11 cellular contexts compared by ENCODE assay signal in the genomic region with DNA sequence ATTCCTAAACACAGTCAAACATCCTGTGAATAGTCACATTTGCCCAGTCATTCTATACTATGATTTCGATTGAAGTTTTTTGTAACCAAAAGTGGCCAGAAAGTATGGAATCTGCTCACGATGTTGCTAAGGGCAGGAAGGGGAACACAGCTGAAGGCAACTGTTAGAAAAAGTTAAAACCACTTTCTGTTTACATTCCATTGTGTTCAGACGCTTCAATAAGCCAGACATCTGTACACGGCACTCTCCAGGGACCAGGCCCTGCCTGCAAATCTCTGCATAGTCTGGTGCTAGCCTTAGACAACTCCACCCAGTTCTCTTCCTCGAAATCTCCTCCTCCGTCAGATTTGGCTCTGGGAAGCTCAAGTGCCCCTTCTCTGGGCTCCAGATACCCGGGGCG. TPM values are rescaled to one million over a fixed set of nuclear protein-coding genes. Genes with fewer than 3 reads are reported as not detected.
A peak's percentile ranks its signal among the peaks of the same experiment; 100 is the strongest.
DNase-seq lines count a peak whose midpoint lies in the region; ATAC-seq and TF ChIP-seq lines count a peak whose summit lies in the region.
"Had no signal": no experiment of that assay in that cellular context is flagged by ENCODE, and none has a peak within 500 bp of the region (broad histone marks: within the 10 kb centered on the region; RNA-seq: fewer than 3 reads in every experiment).

No MANE protein-coding gene starts in this region.

- H3K4me1 ChIP-seq in IMR-90 (ENCODE audit: control insufficient read depth, insufficient read depth, low read length) = peaks cover 20% of the 10 kb centered on the region
- no peaks in the 10 kb centered on the region for H3K4me1 ChIP-seq in mucosa of descending colon (ENCODE audit: low read depth)
- peaks cover 0 to 8% of the 10 kb centered on the region in 2 donors for H3K4me1 ChIP-seq in thyroid gland

- H3K36me3 ChIP-seq in IMR-90 (ENCODE audit: control insufficient read depth, insufficient read depth, low read length) = peaks cover 3% of the 10 kb centered on the region; the same call in 1 of the 2 replicates
- no peaks in the 10 kb centered on the region for H3K36me3 ChIP-seq in mucosa of descending colon (ENCODE audit: low read depth)
- H3K36me3 ChIP-seq in thyroid gland = no peaks in the 10 kb centered on the region

- POLR2A ChIA-PET in IMR-90 (lab: Charles Lee; ENCODE audit: unreplicated experiment) = interaction anchor here (0.7 kb wide), 1 partner anchor 144 kb away, joined by 3 read pairs; no protein-coding TSS in a partner anchor

- no TSS peak for BruUV-seq in IMR-90 (replicated peaks; lab: Mats Ljungman, UMichigan)

- H3K4me3 ChIP-seq in IMR-90 (ENCODE audit: insufficient read depth, low read depth, low read length) (no peak overlapping the region), mucosa of descending colon (no peak overlapping the region), thyroid gland (replicated peaks in 1 of 3) (no peak overlapping the region)

- H3K56ac ChIP-seq in IMR-90 (ENCODE audit: extremely low read depth, insufficient read depth, low read length) = no peak overlapping the region

- H4K5ac ChIP-seq in IMR-90 (ENCODE audit: low read depth, low read length) = no peak overlapping the region

- H2BK20ac ChIP-seq in IMR-90 (ENCODE audit: low read depth, low read length) = peak overlapping the region; percentile 31; the same call in 1 of the 2 replicates

- H3K9me1 ChIP-seq in IMR-90 (ENCODE audit: insufficient read depth, low read length) = peaks cover 18% of the 10 kb centered on the region

- CTCF ChIA-PET in IMR-90 (lab: Yijun Ruan, JAX) = interaction anchor here (1.1 to 2.6 kb wide), 2 partner anchors 9 to 39 kb away, joined by 4 to 9 read pairs; no protein-coding TSS in a partner anchor

- 0% methylated on average over 2 of the region's 8 CpGs; no CpG with 5 or more reads in 1 of the 2 experiments for WGBS in IMR-90 (ENCODE audit: extremely low coverage in 2 of 2, insufficient read length in 1 of 2), 2 experiments
- WGBS in thyroid gland, 2 donors = 52 to 54% methylated on average over 8 of the region's 8 CpGs

- H2AFZ ChIP-seq in IMR-90 (replicated peaks; ENCODE audit: low read length, poor library complexity) = peak overlapping the region; percentile 69

- 0 out of 2 replicates have a peak, but pooled peaks cover 4% of the 10 kb centered on the region for H4K20me1 ChIP-seq in IMR-90 (ENCODE audit: insufficient read depth, low read length)

- TF ChIP-seq POLR2A in IMR-90 (IDR thresholded peaks at IDR 0.05; ENCODE audit: low read depth, low read length) (no peak), thyroid gland (IDR thresholded peaks at IDR 0.05) (no peak)

- peak overlapping the region; percentile 38; the same call in 1 of the 2 replicates for H3K14ac ChIP-seq in IMR-90 (replicated peaks; ENCODE audit: low read depth, low read length)

- H2AK5ac ChIP-seq in IMR-90 (ENCODE audit: low read depth, low read length) = no peak overlapping the region

- TF ChIP-seq CTCF in IMR-90 (conservative IDR thresholded peaks at IDR 0.05; ENCODE audit: low read depth, low read length) = no peak
- TF ChIP-seq CTCF in mucosa of descending colon (IDR thresholded peaks at IDR 0.05) = no peak
- TF ChIP-seq CTCF in thyroid gland (IDR thresholded peaks at IDR 0.05) = no peak

- TF ChIP-seq RAD21 in IMR-90 (IDR thresholded peaks at IDR 0.05; ENCODE audit: low read length) = no peak

- dilution Hi-C loops in IMR-90 (cut with HindIII; ENCODE audit: low sequenced_read_pairs, unreplicated experiment) = no loop called here

- peak overlapping the region; percentile 84 for H2AK9ac ChIP-seq in IMR-90 (replicated peaks; ENCODE audit: low read depth, low read length, poor library complexity)

- H3K27ac ChIP-seq in IMR-90 (ENCODE audit: insufficient read depth, low read length) (peak overlapping the region; percentile 60), thyroid gland (peak overlapping the region in 2 of 3 donors; percentile 10 to 42)

- peaks cover 0 to 20% of the 10 kb centered on the region in 2 experiments; a peak in 2 of 4 replicates for H3K79me1 ChIP-seq in IMR-90 (ENCODE audit: low read depth in 1 of 2, low read length in 2 of 2)

- no peak overlapping the region for H3K18ac ChIP-seq in IMR-90 (ENCODE audit: low read depth, low read length)

- no peak overlapping the region for H3K9ac ChIP-seq in IMR-90 (ENCODE audit: low read depth, low read length)

- peak overlapping the region; percentile 82; the same call in 1 of the 3 replicates for H2BK15ac ChIP-seq in IMR-90 (ENCODE audit: low read depth, low read length)

- H2BK5ac ChIP-seq in IMR-90 (ENCODE audit: low read depth, low read length, poor library complexity, severe bottlenecking) = peak overlapping the region; percentile 69

- intact Hi-C loops in IMR-90 (cut with micrococcal nuclease) (loop anchor here (5.0 to 10.0 kb wide), 2 partner anchors 97 to 234 kb away; partner anchors contain the start of gene POR), mucosa of descending colon (cut with DNase I, micrococcal nuclease) (no loop called here), thyroid gland (cut with DNase I) (no loop called here)

- H3K27me3 ChIP-seq in IMR-90 (ENCODE audit: control insufficient read depth, insufficient read depth, low read length) = no peaks in the 10 kb centered on the region
- no peaks in the 10 kb centered on the region for H3K27me3 ChIP-seq in thyroid gland

- H3K4me2 ChIP-seq in IMR-90 (ENCODE audit: low read depth, low read length) = peak overlapping the region; percentile 59

- peak overlapping the region; percentile 26; the same call in 1 of the 2 replicates for H4K91ac ChIP-seq in IMR-90 (ENCODE audit: insufficient read depth, low read depth, low read length)

- H3K23ac ChIP-seq in IMR-90 (ENCODE audit: low read depth, low read length) = peak overlapping the region; percentile 39; the same call in 1 of the 2 replicates

- H4K8ac ChIP-seq in IMR-90 (ENCODE audit: low read depth in 2 of 2, low read length in 2 of 2) = peak overlapping the region in 1 of 2 experiments; percentile 23; a peak in 1 of 4 replicates

- ATAC-seq in IMR-90 (ENCODE audit: low read depth) = peak; percentile 96
- ATAC-seq in mucosa of descending colon = peak; percentile 51
- ATAC-seq: activated T-cell treated with anti-CD3 and anti-CD28 coated beads, Interleukin-2, amount 50 U/mL, for 4 hours had no signal

- in situ Hi-C loops in IMR-90 (cut with MboI; ENCODE audit: low sequenced_read_pairs) = no loop called here

- peak; percentile 90 for DNase-seq in IMR-90
- peak; percentile 57 for DNase-seq in epidermal melanocyte (ENCODE audit: insufficient read length, low spot score)
- DNase-seq in mucosa of descending colon = no peak
- no peak for DNase-seq in thyroid gland
- no peak for DNase-seq in CD1c-positive myeloid dendritic cell (ENCODE audit: extremely low spot score)
- DNase-seq in RPMI8226 = no peak
- DNase-seq in central memory CD4-positive, alpha-beta T cell = no peak
- no peak for DNase-seq in NCI-H1092 (lab: John Stamatoyannopoulos, UW)
- DNase-seq: activated T-cell treated with anti-CD3 and anti-CD28 coated beads, Interleukin-2, amount 50 U/mL, for 4 hours; islet precursor cell; KG1 had no signal

- peak overlapping the region; percentile 79 for H3K4ac ChIP-seq in IMR-90 (ENCODE audit: low read depth, low read length)

- no peaks in the 10 kb centered on the region for H3K9me3 ChIP-seq in IMR-90 (ENCODE audit: control insufficient read depth, insufficient read depth, low read length)
- H3K9me3 ChIP-seq in mucosa of descending colon = no peaks in the 10 kb centered on the region
- H3K9me3 ChIP-seq in thyroid gland = no peaks in the 10 kb centered on the region

- peak overlapping the region; percentile 69 for H2BK120ac ChIP-seq in IMR-90 (ENCODE audit: low read depth, low read length)

TF ChIP-seq in IMR-90, 13 proteins besides CTCF, POLR2A, EP300 and RAD21 (continues in another document):
- TF ChIP-seq ELK1 (IDR thresholded peaks at IDR 0.05; ENCODE audit: borderline replicate concordance, low read depth, low read length) (no peak), BHLHE40 (IDR thresholded peaks at IDR 0.05; ENCODE audit: low read depth, low read length) (no peak), SMC3 (IDR thresholded peaks at IDR 0.05; ENCODE audit: low read depth, low read length) (no peak), MAZ (IDR thresholded peaks at IDR 0.05; ENCODE audit: borderline replicate concordance, low read depth, low read length) (no peak), MXI1 (IDR thresholded peaks at IDR 0.05; ENCODE audit: borderline replicate concordance, low read depth, low read length) (no peak; the same call in 1 of the 2 replicates), MAFK (IDR thresholded peaks at IDR 0.05; ENCODE audit: low read depth, low read length) (0 out of 2 replicates have a peak, but pooled peaks have one; percentile 13), CEBPB (IDR thresholded peaks at IDR 0.05; ENCODE audit: low read depth, low read length) (no peak), FOS (IDR thresholded peaks at IDR 0.05; ENCODE audit: low read depth, low read length) (no peak; the same call in 1 of the 2 replicates)

RNA-seq across cellular contexts. Expression of gene TMEM120A, which starts 17.0 kb away (rescaled TPM):
- total RNA-seq in IMR-90 (2012; rRNA removed) = 23.1 and 32.1 TPM in 2 replicates
- 33.8 and 39.3 TPM in 2 replicates for polyA plus RNA-seq in IMR-90 (2012; rRNA removed)
- 13.7 and 39.5 TPM in 2 replicates for polyA plus RNA-seq in IMR-90 (2012; cell fraction: cytosol; rRNA removed)
- polyA plus RNA-seq in IMR-90 (2012; cell fraction: nucleus; rRNA removed; ENCODE audit: low replicate concordance) = 76.5 and 138 TPM in 2 replicates
- total RNA-seq in mucosa of descending colon = 100 to 1,000 TPM in 1 of 3 donors, 10 to 100 TPM in 2; 75.6 to 138 (median 88.4) TPM
- 10 to 100 TPM; 25.4 to 38.2 (median 34.9) TPM for total RNA-seq in thyroid gland

RNA-seq across cellular contexts. Expression of gene STYXL1, which starts 36.4 kb away (rescaled TPM):
- total RNA-seq in IMR-90 (2012; rRNA removed) (70.0 and 73.8 TPM in 2 replicates), mucosa of descending colon (10 to 100 TPM; 31.1 to 36.0 (median 33.7) TPM), thyroid gland (10 to 100 TPM; 14.5 to 53.7 (median 29.1) TPM)
- 53.9 and 66.1 TPM in 2 replicates for polyA plus RNA-seq in IMR-90 (2012; rRNA removed)
- polyA plus RNA-seq in IMR-90 (2012; cell fraction: cytosol; rRNA removed) = 40.2 and 55.4 TPM in 2 replicates
- 23.0 and 50.8 TPM in 2 replicates for polyA plus RNA-seq in IMR-90 (2012; cell fraction: nucleus; rRNA removed; ENCODE audit: low replicate concordance)

RNA-seq across cellular contexts. Expression of gene MDH2, which starts 36.5 kb away (rescaled TPM):
- total RNA-seq in IMR-90 (2012; rRNA removed) = 55.4 and 56.1 TPM in 2 replicates
- 206 and 232 TPM in 2 replicates for polyA plus RNA-seq in IMR-90 (2012; rRNA removed)
- polyA plus RNA-seq in IMR-90 (2012; cell fraction: cytosol; rRNA removed) = 161 and 191 TPM in 2 replicates
- 83.5 and 115 TPM in 2 replicates for polyA plus RNA-seq in IMR-90 (2012; cell fraction: nucleus; rRNA removed; ENCODE audit: low replicate concordance)
- 100 to 1,000 TPM; 170 to 280 (median 246) TPM for total RNA-seq in mucosa of descending colon
- 100 to 1,000 TPM in 2 of 4 donors, 10 to 100 TPM in 2; 70.8 to 119 (median 95.2) TPM for total RNA-seq in thyroid gland

Comparison
In these comparisons a context has a peak if more than half of its experiments do, and no peak if none do; other contexts are left out.
1. DNase-seq: peak in IMR-90 (single experiment) and epidermal melanocyte (single experiment); none in mucosa of descending colon (0 of 3), thyroid gland (0 of 2), CD1c-positive myeloid dendritic cell (single experiment), RPMI8226 (single experiment), central memory CD4-positive, alpha-beta T cell (single experiment) and NCI-H1092 (single experiment).